In the genomic region with DNA sequence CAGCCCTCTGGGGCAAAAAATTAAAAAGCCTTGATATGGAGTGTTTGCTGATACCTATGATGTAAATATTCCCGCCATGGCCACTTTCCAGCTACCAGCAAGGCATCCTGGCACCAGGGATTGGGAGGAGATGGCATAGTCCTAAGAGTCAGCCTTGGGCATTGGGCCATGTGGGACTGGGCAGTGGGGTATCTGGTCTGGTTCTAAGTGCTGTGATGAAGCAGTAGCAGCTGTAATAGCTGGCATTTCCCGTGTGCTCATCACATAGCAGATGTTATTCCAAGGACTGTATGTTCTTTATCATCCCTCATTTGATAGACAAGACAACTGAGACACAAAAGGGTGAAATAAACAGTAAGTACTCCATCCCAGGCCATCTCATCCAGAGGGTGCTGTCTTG, we compare ENCODE assay signal across 24 cellular contexts. TPM values are rescaled to one million over a fixed set of nuclear protein-coding genes. Genes with fewer than 3 reads are reported as not detected.
DNase-seq lines count a peak whose midpoint lies in the region; ATAC-seq and TF ChIP-seq lines count a peak whose summit lies in the region.
"Had no signal": no experiment of that assay in that cellular context is flagged by ENCODE, and none has a peak within 500 bp of the region (broad histone marks: within the 10 kb centered on the region; RNA-seq: fewer than 3 reads in every experiment).

No MANE protein-coding gene starts in this region.

- H3K9me3 ChIP-seq in breast epithelium, result no peaks in the 10 kb centered on the region
- H3K9me3 ChIP-seq in esophagus muscularis mucosa, result no peaks in the 10 kb centered on the region
- no peaks in the 10 kb centered on the region for H3K9me3 ChIP-seq in psoas muscle
- H3K9me3 ChIP-seq in thyroid gland, result no peaks in the 10 kb centered on the region
- H3K9me3 ChIP-seq in PC-3 (ENCODE audit: low read length), result no peaks in the 10 kb centered on the region
- H3K9me3 ChIP-seq: HAP-1, MG63 had no signal

- intact Hi-C loops in breast epithelium (cut with DNase I; ENCODE audit: low total_unique reads), result no loop called here
- intact Hi-C loops in MCF 10A (cut with micrococcal nuclease), result no loop called here
- intact Hi-C loops in esophagus muscularis mucosa (cut with DNase I), result no loop called here
- intact Hi-C loops in psoas muscle (cut with DNase I), result no loop called here
- intact Hi-C loops in thyroid gland (cut with DNase I), result no loop called here
- intact Hi-C loops in PC-3 (cut with micrococcal nuclease), result no loop called here

- peaks cover 12% of the 10 kb centered on the region for H3K36me3 Mint-ChIP-seq in MCF 10A (ENCODE audit: insufficient read depth, unreplicated experiment)

- H3K9me2 ChIP-seq in PC-3 (replicated peaks; ENCODE audit: low read length), result no peaks in the 10 kb centered on the region

- H2AFZ ChIP-seq in PC-3 (ENCODE audit: low read length), result no peak overlapping the region

- no peaks in the 10 kb centered on the region for H4K20me1 ChIP-seq in PC-3 (ENCODE audit: low read length)

- H3K4me1 ChIP-seq in breast epithelium (peaks cover 5 to 11% of the 10 kb centered on the region in 2 donors), esophagus muscularis mucosa (peaks cover 6 to 21% (median 7%) of the 10 kb centered on the region in 4 donors), psoas muscle (peaks cover 10% of the 10 kb centered on the region), thyroid gland (peaks cover 49 to 52% of the 10 kb centered on the region in 2 donors), PC-3 (ENCODE audit: insufficient read depth, low read length) (peaks cover 4% of the 10 kb centered on the region; the same call in 1 of the 2 replicates)
- H3K4me1 ChIP-seq: HAP-1 had no signal

- H3K79me2 ChIP-seq in PC-3 (ENCODE audit: low read length), result no peaks in the 10 kb centered on the region

- DNase-seq in breast epithelium (ENCODE audit: low spot score in 2 of 2), result no peak
- no peak for DNase-seq in MCF 10A (ENCODE audit: unreplicated experiment)
- peak; percentile 34 for DNase-seq in esophagus muscularis mucosa (ENCODE audit: extremely low spot score)
- peak; percentile 28 to 60 for DNase-seq in psoas muscle
- no peak for DNase-seq in thyroid gland
- no peak for DNase-seq in hippocampal formation (lab: John Stamatoyannopoulos, UW)
- DNase-seq in amygdala (lab: John Stamatoyannopoulos, UW), result no peak
- DNase-seq in PC-3, result no peak
- DNase-seq: CD4-positive, alpha-beta memory T cell; COR-L47; DMS53; GOT3; HFFc6; Kasumi-1; MG63; NCI-H1105 treated with DMSO at 0.1 percent for 48 hours; NCI-H146; NCI-H1930; NCI-H526 treated with DMSO at 0.1 percent for 48 hours; Peyer's patch had no signal

- no peak overlapping the region for H3K4me3 Mint-ChIP-seq in MCF 10A (ENCODE audit: unreplicated experiment)
- H3K4me3 Mint-ChIP-seq: CD4-positive, alpha-beta memory T cell; HFFc6 had no signal

- no peaks in the 10 kb centered on the region for H3F3A ChIP-seq in PC-3 (ENCODE audit: low read length, unreplicated experiment)

- ATAC-seq in psoas muscle, result peak in 3 of 4 donors; percentile 69 to 75 (median 71)
- no peak for ATAC-seq in PC-3
- ATAC-seq: GM12878, K562 had no signal

- no peaks in the 10 kb centered on the region for H3K27me3 Mint-ChIP-seq in MCF 10A (ENCODE audit: insufficient read depth, unreplicated experiment)
- H3K27me3 Mint-ChIP-seq: CD4-positive, alpha-beta memory T cell had no signal

- POLR2A ChIA-PET in MCF 10A (lab: Yijun Ruan, JAX), result interaction anchor here (0.7 kb wide), 1 partner anchor 487 kb away, joined by 4 read pairs; no protein-coding TSS in a partner anchor
- POLR2A ChIA-PET in PC-3 (lab: Charles Lee; ENCODE audit: unreplicated experiment), result no interaction called here

- no peaks in the 10 kb centered on the region for H3K36me3 ChIP-seq in breast epithelium
- peaks cover 0 to 32% (median 21%) of the 10 kb centered on the region in 4 donors for H3K36me3 ChIP-seq in esophagus muscularis mucosa
- H3K36me3 ChIP-seq in psoas muscle (ENCODE audit: insufficient read depth in 1 of 2, low read depth in 1 of 2), result peaks cover 0 to 51% of the 10 kb centered on the region in 2 donors
- H3K36me3 ChIP-seq in thyroid gland, result peaks cover 0 to 3% of the 10 kb centered on the region in 2 donors
- H3K36me3 ChIP-seq in PC-3 (ENCODE audit: low read depth, low read length), result peaks cover 38% of the 10 kb centered on the region
- H3K36me3 ChIP-seq: MG63 had no signal

- no peaks in the 10 kb centered on the region for H3K27me3 ChIP-seq in breast epithelium
- no peaks in the 10 kb centered on the region for H3K27me3 ChIP-seq in esophagus muscularis mucosa
- H3K27me3 ChIP-seq in psoas muscle (ENCODE audit: insufficient read depth in 3 of 3, low read length in 2 of 3), result no peaks in the 10 kb centered on the region
- H3K27me3 ChIP-seq in thyroid gland, result no peaks in the 10 kb centered on the region
- no peaks in the 10 kb centered on the region for H3K27me3 ChIP-seq in PC-3 (ENCODE audit: low read length)
- H3K27me3 ChIP-seq: BLaER1 treated with 17β-estradiol and CSF1 and Interleukin-3, amounts not matched to agents 10 nM and 100 nM; MG63; Peyer's patch had no signal

- no peak for TF ChIP-seq EP300 in esophagus muscularis mucosa (IDR thresholded peaks at IDR 0.05)

- no peaks in the 10 kb centered on the region for H3K9me3 Mint-ChIP-seq in MCF 10A (ENCODE audit: unreplicated experiment)
- H3K9me3 Mint-ChIP-seq: CD4-positive, alpha-beta memory T cell; HFFc6 had no signal

- TF ChIP-seq CTCF in breast epithelium (IDR thresholded peaks at IDR 0.05), result no peak
- TF ChIP-seq CTCF in MCF 10A (IDR thresholded peaks at IDR 0.05; ENCODE audit: unreplicated experiment), result no peak
- TF ChIP-seq CTCF in esophagus muscularis mucosa (IDR thresholded peaks at IDR 0.05), result no peak
- TF ChIP-seq CTCF in psoas muscle (IDR thresholded peaks at IDR 0.05), result no peak
- no peak for TF ChIP-seq CTCF in thyroid gland (IDR thresholded peaks at IDR 0.05)
- no peak for TF ChIP-seq CTCF in PC-3 (conservative IDR thresholded peaks at IDR 0.05; ENCODE audit: low read depth, low read length)

- 90% methylated on average over 2 of the region's 2 CpGs for WGBS in esophagus muscularis mucosa
- WGBS in psoas muscle, 3 donors, result 67 to 91% (median 70%) methylated on average over 2 of the region's 2 CpGs
- WGBS in thyroid gland, 2 donors, result 96 to 100% methylated on average over 2 of the region's 2 CpGs

- H3K9ac ChIP-seq in PC-3 (ENCODE audit: low read length), result no peak overlapping the region
- H3K9ac ChIP-seq: BLaER1 treated with 17β-estradiol and CSF1 and Interleukin-3, amounts not matched to agents 10 nM and 100 nM had no signal

- CTCF ChIA-PET in MCF 10A (lab: Yijun Ruan, JAX), result no interaction called here
- CTCF ChIA-PET in PC-3 (lab: Charles Lee), result no interaction called here

- TF ChIP-seq POLR2A in breast epithelium (IDR thresholded peaks at IDR 0.05), result no peak
- TF ChIP-seq POLR2A in esophagus muscularis mucosa (IDR thresholded peaks at IDR 0.05; ENCODE audit: low read depth), result no peak
- TF ChIP-seq POLR2A in thyroid gland (IDR thresholded peaks at IDR 0.05), result no peak

- H3K4me1 Mint-ChIP-seq in MCF 10A (ENCODE audit: insufficient read depth, unreplicated experiment), result peaks cover 6% of the 10 kb centered on the region

- H3K27ac ChIP-seq in breast epithelium (peak overlapping the region; percentile 67 to 72), esophagus muscularis mucosa (replicated peaks in 1 of 4) (no peak overlapping the region), psoas muscle (no peak overlapping the region), thyroid gland (peak overlapping the region in 2 of 3 donors; percentile 96 to 98), PC-3 (ENCODE audit: low read length) (no peak overlapping the region)
- H3K27ac ChIP-seq: BLaER1 treated with 17β-estradiol and CSF1 and Interleukin-3, amounts not matched to agents 10 nM and 100 nM; Peyer's patch had no signal

- H3K4me3 ChIP-seq in breast epithelium (no peak overlapping the region), esophagus muscularis mucosa (no peak overlapping the region), psoas muscle (no peak overlapping the region), thyroid gland (replicated peaks in 1 of 3) (no peak overlapping the region), PC-3 (ENCODE audit: low read length) (no peak overlapping the region)
- H3K4me3 ChIP-seq: BLaER1 treated with 17β-estradiol and CSF1 and Interleukin-3, amounts not matched to agents 10 nM and 100 nM; GM12878; HAP-1; K562; MG63; Peyer's patch had no signal

- no peak overlapping the region for H3K27ac Mint-ChIP-seq in MCF 10A (ENCODE audit: low read depth, unreplicated experiment)
- H3K27ac Mint-ChIP-seq: HFFc6 had no signal

- BruUV-seq in MCF 10A (replicated peaks; lab: Mats Ljungman, UMichigan), result no TSS peak
- no TSS peak for BruUV-seq in PC-3 (replicated peaks; lab: Mats Ljungman, UMichigan)

- H3K4me2 ChIP-seq in PC-3 (ENCODE audit: low read length), result no peak overlapping the region
- H3K4me2 ChIP-seq: BLaER1 treated with 17β-estradiol and CSF1 and Interleukin-3, amounts not matched to agents 10 nM and 100 nM had no signal

RNA-seq across cellular contexts. Expression of a gene that starts 6.9 kb away (rescaled TPM):
- 10 to 100 TPM; 49.3 to 84.7 (median 61.3) TPM for total RNA-seq in breast epithelium
- total RNA-seq in MCF 10A (2022), result 39.3 and 44.5 TPM in 2 replicates
- total RNA-seq in esophagus muscularis mucosa, result 10 to 100 TPM; 33.2 to 37.4 (median 36.2) TPM
- total RNA-seq in psoas muscle, result 10 to 100 TPM; 13.1 to 18.1 (median 14.5) TPM
- 10 to 100 TPM in 2 of 3 donors, 1 to 10 TPM in 1; 7.5 to 14.2 (median 13.3) TPM for polyA plus RNA-seq in psoas muscle
- total RNA-seq in thyroid gland, result 100 to 1,000 TPM in 3 of 4 donors, 10 to 100 TPM in 1; 87.0 to 161 (median 111) TPM
- total RNA-seq in PC-3 (2014; rRNA removed), result 30.1 and 46.7 TPM in 2 replicates

Comparison
In these comparisons a context has a peak if more than half of its experiments do, and no peak if none do; other contexts are left out.
1. DNase-seq: peak in esophagus muscularis mucosa (single experiment) and psoas muscle (2 of 2); none in breast epithelium (0 of 2), MCF 10A (single experiment), thyroid gland (0 of 2), hippocampal formation (0 of 2), amygdala (0 of 56) and PC-3 (single experiment).
2. H3K27ac ChIP-seq: peak in breast epithelium (2 of 2) and thyroid gland (2 of 3); none in esophagus muscularis mucosa (0 of 4), psoas muscle (single experiment) and PC-3 (single experiment).